In the genomic region with DNA sequence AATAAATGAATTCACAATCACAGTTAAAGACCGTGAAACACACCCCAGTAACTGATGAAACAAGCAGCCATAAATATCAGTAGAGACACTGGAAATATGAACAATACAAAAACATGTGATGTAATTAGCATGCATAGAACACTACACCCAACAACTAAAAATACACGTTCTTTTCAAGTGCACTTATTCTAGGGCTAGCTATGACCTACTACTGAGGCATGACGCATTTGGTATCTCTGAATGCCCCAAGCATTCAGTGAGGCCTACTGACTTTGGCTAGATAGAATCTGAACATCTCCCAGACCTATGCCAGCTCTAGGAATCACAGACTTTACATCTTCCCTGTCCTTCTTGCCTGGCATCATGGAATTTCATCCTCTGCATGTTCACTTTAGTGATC, we compare ENCODE assay signal across 25 cellular contexts.
"Had no signal": no experiment of that assay in that cellular context is flagged by ENCODE, and none has a peak within 500 bp of the region (broad histone marks: within the 10 kb centered on the region; RNA-seq: fewer than 3 reads in every experiment).

No MANE protein-coding gene starts in this region.

- H3K27ac ChIP-seq: coronary artery, esophagus muscularis mucosa, neutrophil, parathyroid adenoma, prostate gland, sigmoid colon, skin epidermis, spleen, testis, tibial artery had no signal

- H3K4me1 ChIP-seq: prostate gland had no signal

- FAIRE-seq: endothelial cell of umbilical vein, keratinocyte had no signal

- H3K9ac ChIP-seq: parathyroid adenoma had no signal

- H3K9me3 ChIP-seq: esophagus muscularis mucosa, mucosa of descending colon, neutrophil, prostate gland, sigmoid colon, spleen, testis, tibial artery had no signal

- H2AFZ ChIP-seq: parathyroid adenoma had no signal

- ATAC-seq: mucosa of descending colon; natural killer cell treated with Interleukin-12 subunit alpha and Interleukin-12 subunit beta and Interleukin-15 and Interleukin-18, amount 100 ng/mL, for 72 hours; stimulated activated memory B cell treated with anti-CD40 and anti-IgM and Interleukin-4, amounts not matched to agents 10 μg/mL and 1 μg/mL and 100 μg/mL, for 72 hours; stimulated activated naive CD8-positive, alpha-beta T cell treated with anti-CD3 and anti-CD28 coated beads, Interleukin-15, Interleukin-2, amounts not matched to agents 100 U/mL and 50 U/mL, for 24 hours had no signal

- DNase-seq: dermis blood vessel endothelial cell; effector memory CD4-positive, alpha-beta T cell; foreskin melanocyte; glutamatergic neuron; mesenchymal stem cell; mucosa of descending colon; naive B cell; right cardiac atrium; sigmoid colon; spleen; stimulated activated CD4-positive, alpha-beta T cell treated with anti-CD3 and anti-CD28 coated beads, Interleukin-4, amount 100 ng/mL, for 4 hours; stimulated activated naive CD8-positive, alpha-beta T cell treated with anti-CD3 and anti-CD28 coated beads, Interleukin-15, Interleukin-2, amounts not matched to agents 100 U/mL and 50 U/mL, for 24 hours; substantia nigra; testis; tibial artery had no signal

- H3K27me3 ChIP-seq: esophagus muscularis mucosa, neutrophil, sigmoid colon, spleen, testis, tibial artery had no signal

- H3K36me3 ChIP-seq: esophagus muscularis mucosa, neutrophil, prostate gland, sigmoid colon, spleen, tibial artery had no signal

- H3K79me2 ChIP-seq: parathyroid adenoma had no signal

- H3K4me3 ChIP-seq: coronary artery, esophagus muscularis mucosa, mucosa of descending colon, prostate gland, sigmoid colon, skin epidermis, spleen, testis, tibial artery had no signal
